In genomic region chr9:29440449-29440848, GRCh38 we compare ENCODE assay signal across 29 cellular contexts.
"Had no signal": no experiment of that assay in that cellular context is flagged by ENCODE, and none has a peak within 500 bp of the region (broad histone marks: within the 10 kb centered on the region; RNA-seq: fewer than 3 reads in every experiment).

No MANE protein-coding gene starts in this region.

- H3K27me3 Mint-ChIP-seq: activated CD4-positive, alpha-beta memory T cell treated with anti-CD3 and anti-CD28 coated beads, Interleukin-2, amount 10 ng/mL, durations not matched to agents 7 days and 5 days; activated CD8-positive, alpha-beta memory T cell treated with anti-CD3 and anti-CD28 coated beads, Interleukin-2, amount 10 ng/mL, durations not matched to agents 7 days and 5 days; activated naive CD8-positive, alpha-beta T cell treated with anti-CD3 and anti-CD28 coated beads for 36 hours had no signal

- H3K27me3 ChIP-seq: cardiac muscle cell had no signal

- H3K36me3 Mint-ChIP-seq: activated CD8-positive, alpha-beta memory T cell treated with anti-CD3 and anti-CD28 coated beads, Interleukin-2, amount 10 ng/mL, durations not matched to agents 7 days and 5 days; activated naive CD8-positive, alpha-beta T cell treated with anti-CD3 and anti-CD28 coated beads for 36 hours had no signal

- H3K27ac ChIP-seq: cardiac muscle cell, WERI-Rb-1 had no signal

- ATAC-seq: activated CD8-positive, alpha-beta memory T cell treated with anti-CD3 and anti-CD28 coated beads, Interleukin-2, amount 10 ng/mL, durations not matched to agents 7 days and 5 days; K562 had no signal

- H3K4me3 Mint-ChIP-seq: activated CD4-positive, alpha-beta memory T cell treated with anti-CD3 and anti-CD28 coated beads, Interleukin-2, amount 10 ng/mL, durations not matched to agents 7 days and 5 days; activated CD8-positive, alpha-beta memory T cell treated with anti-CD3 and anti-CD28 coated beads, Interleukin-2, amount 10 ng/mL, durations not matched to agents 7 days and 5 days; activated naive CD8-positive, alpha-beta T cell treated with anti-CD3 and anti-CD28 coated beads for 36 hours had no signal

- H3K27ac Mint-ChIP-seq: activated CD4-positive, alpha-beta memory T cell treated with anti-CD3 and anti-CD28 coated beads, Interleukin-2, amount 10 ng/mL, durations not matched to agents 7 days and 5 days; activated CD8-positive, alpha-beta memory T cell treated with anti-CD3 and anti-CD28 coated beads, Interleukin-2, amount 10 ng/mL, durations not matched to agents 7 days and 5 days; activated naive CD8-positive, alpha-beta T cell treated with anti-CD3 and anti-CD28 coated beads for 36 hours had no signal

- H3K36me3 ChIP-seq: cardiac muscle cell, WERI-Rb-1 had no signal

- DNase-seq: activated CD4-positive, alpha-beta memory T cell treated with anti-CD3 and anti-CD28 coated beads, Interleukin-2, amount 10 ng/mL, durations not matched to agents 7 days and 5 days; activated CD4-positive, alpha-beta T cell treated with anti-CD3 and anti-CD28 coated beads for 1 hour; activated CD4-positive, alpha-beta T cell treated with anti-CD3 and anti-CD28 coated beads for 48 hours; activated CD4-positive, CD25-positive, alpha-beta regulatory T cell; activated CD8-positive, alpha-beta memory T cell treated with anti-CD3 and anti-CD28 coated beads for 24 hours; activated CD8-positive, alpha-beta memory T cell treated with anti-CD3 and anti-CD28 coated beads, Interleukin-2, amount 10 ng/mL, durations not matched to agents 7 days and 5 days; activated CD8-positive, alpha-beta memory T cell treated with anti-CD3 and anti-CD28 coated beads, Interleukin-2, amount 50 U/mL, for 48 hours; activated effector memory CD4-positive, alpha-beta T cell treated with Interleukin-2 at 50 U/mL for 16 hours; activated naive CD4-positive, alpha-beta T cell treated with anti-CD3 and anti-CD28 coated beads, Interleukin-2, amount 50 U/mL, for 16 hours; activated naive CD8-positive, alpha-beta T cell treated with anti-CD3 and anti-CD28 coated beads for 36 hours; activated T-cell treated with anti-CD3 and anti-CD28 coated beads, Interleukin-2, amount 50 U/mL, for 48 hours; amniotic stem cell; aorta; NCI-H1092 treated with DMSO at 0.1 percent for 48 hours; NCI-H1417; NCI-H187 treated with DMSO at 0.1 percent for 48 hours; NCI-H2081 treated with DMSO at 0.1 percent for 48 hours; NCI-H446 treated with DMSO at 0.1 percent for 48 hours; NCI-H524; NCI-H748 treated with DMSO at 0.1 percent for 48 hours; NK-92 treated with Interleukin-12 subunit alpha and Interleukin-12 subunit beta, amount 100 ng/mL, for 24 hours; Right ventricle myocardium superior; SW 1271; T-helper 1 cell; T-helper 2 cell; T-helper 9 cell; WERI-Rb-1 had no signal

- H3K4me1 Mint-ChIP-seq: activated CD4-positive, alpha-beta memory T cell treated with anti-CD3 and anti-CD28 coated beads, Interleukin-2, amount 10 ng/mL, durations not matched to agents 7 days and 5 days; activated CD8-positive, alpha-beta memory T cell treated with anti-CD3 and anti-CD28 coated beads, Interleukin-2, amount 10 ng/mL, durations not matched to agents 7 days and 5 days; activated naive CD8-positive, alpha-beta T cell treated with anti-CD3 and anti-CD28 coated beads for 36 hours had no signal

- H3K4me3 ChIP-seq: cardiac muscle cell, K562 had no signal

- H3K9me3 Mint-ChIP-seq: activated CD4-positive, alpha-beta memory T cell treated with anti-CD3 and anti-CD28 coated beads, Interleukin-2, amount 10 ng/mL, durations not matched to agents 7 days and 5 days; activated naive CD8-positive, alpha-beta T cell treated with anti-CD3 and anti-CD28 coated beads for 36 hours had no signal
